In the genomic region with DNA sequence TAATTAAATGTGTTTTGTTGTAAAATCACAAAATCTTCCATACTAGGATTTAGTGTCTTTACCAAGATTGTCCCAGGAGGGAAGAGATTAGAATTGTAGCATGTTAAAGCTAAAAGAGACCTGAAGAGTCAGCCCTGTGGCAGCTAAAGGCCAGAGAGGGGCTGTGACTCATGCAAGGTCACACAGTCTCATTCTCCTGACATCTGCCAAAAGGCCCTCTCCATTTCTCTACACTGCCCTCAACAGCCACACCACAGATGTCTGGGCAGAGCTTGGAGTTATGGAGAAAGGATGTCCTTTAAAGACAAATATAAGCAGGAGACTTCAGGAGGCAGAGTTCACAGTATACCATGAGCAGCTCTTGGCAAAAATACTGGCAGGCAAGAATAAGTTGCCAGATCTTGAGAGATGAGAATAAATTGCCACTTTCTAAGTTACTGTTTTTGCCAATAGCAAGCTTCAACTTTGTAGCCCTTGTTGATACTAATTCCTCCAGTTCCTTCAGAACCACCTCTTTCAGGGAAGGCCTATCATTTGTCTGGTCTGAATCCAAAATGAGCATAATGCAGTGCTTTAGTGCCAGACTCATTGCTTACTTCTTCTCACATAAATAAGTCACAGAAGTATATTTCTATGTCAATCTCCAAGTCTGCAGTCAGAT, we compare ENCODE assay signal across 14 cellular contexts. TPM values are rescaled to one million over a fixed set of nuclear protein-coding genes. Genes with fewer than 3 reads are reported as not detected.
DNase-seq lines count a peak whose midpoint lies in the region; ATAC-seq and TF ChIP-seq lines count a peak whose summit lies in the region.
"Had no signal": no experiment of that assay in that cellular context is flagged by ENCODE, and none has a peak within 500 bp of the region (broad histone marks: within the 10 kb centered on the region; RNA-seq: fewer than 3 reads in every experiment).

No MANE protein-coding gene starts in this region.

- no peak overlapping the region for H3K4me3 ChIP-seq in fibroblast of the aortic adventitia (ENCODE audit: low read depth, low read length)
- no peak overlapping the region for H3K4me3 ChIP-seq in gastrocnemius medialis

- ATAC-seq in gastrocnemius medialis (peak; percentile 86), HG03095 (IDR thresholded peaks at IDR 0.05; ENCODE audit: unreplicated experiment) (no peak), GM21528 (IDR thresholded peaks at IDR 0.05; ENCODE audit: low FRiP score, unreplicated experiment) (no peak)
- ATAC-seq: activated CD4-positive, alpha-beta T cell treated with anti-CD3 and anti-CD28 coated beads for 36 hours; natural killer cell treated with Interleukin-12 subunit alpha and Interleukin-12 subunit beta and Interleukin-15 and Interleukin-18, amount 100 ng/mL, for 72 hours had no signal

- in situ Hi-C loops in gastrocnemius medialis (cut with MboI; ENCODE audit: low sequenced_read_pairs in 4 of 4): no loop called here

- intact Hi-C loops in gastrocnemius medialis (cut with DNase I; ENCODE audit: low total_unique reads): loop anchor here (10.0 kb wide), 1 partner anchor 134 kb away; no protein-coding TSS in a partner anchor

- no peak for TF ChIP-seq CTCF in fibroblast of the aortic adventitia (IDR thresholded peaks at IDR 0.05; ENCODE audit: insufficient read depth, low read length)
- no peak for TF ChIP-seq CTCF in gastrocnemius medialis (IDR thresholded peaks at IDR 0.05 in 4 of 5, conservative IDR thresholded peaks at IDR 0.05 in 1 of 5)

- no peaks in the 10 kb centered on the region for H3K9me3 ChIP-seq in gastrocnemius medialis

- no peak for TF ChIP-seq POLR2A in gastrocnemius medialis (IDR thresholded peaks at IDR 0.05)

- peaks cover 28 to 48% of the 10 kb centered on the region in 2 donors for H3K4me1 ChIP-seq in gastrocnemius medialis

- peaks cover 0 to 5% of the 10 kb centered on the region in 2 donors for H3K36me3 ChIP-seq in gastrocnemius medialis

- DNase-seq in GM03348 (ENCODE audit: low spot score) (peak; percentile 73), RPMI7951 (ENCODE audit: low read depth) (peak; percentile 88), fibroblast of the aortic adventitia (ENCODE audit: low read depth) (peak; percentile 62), gastrocnemius medialis (peak; percentile 32 to 65), NCI-H82 (lab: John Stamatoyannopoulos, UW) (no peak), NCI-H128 (lab: John Stamatoyannopoulos, UW; ENCODE audit: unreplicated experiment) (no peak)
- DNase-seq: activated CD4-positive, alpha-beta T cell treated with anti-CD3 and anti-CD28 coated beads for 36 hours; DMS153; GOT3; NCI-H1694 treated with DMSO at 0.1 percent for 48 hours; stimulated activated CD4-positive, alpha-beta T cell treated with anti-CD3 and anti-CD28 coated beads, Interleukin-4, amount 100 ng/mL, for 24 hours had no signal

- peak overlapping the region; percentile 69 to 79 (median 72) for H3K27ac ChIP-seq in gastrocnemius medialis

- H3K27me3 ChIP-seq in gastrocnemius medialis: no peaks in the 10 kb centered on the region

RNA-seq across cellular contexts. Expression of gene AKIRIN2, which starts 41.7 kb away (rescaled TPM):
- 14.1 and 17.3 TPM in 2 replicates for total RNA-seq in RPMI7951 (2014; rRNA removed; shearing (Covaris generic))
- total RNA-seq in fibroblast of the aortic adventitia (ENCODE audit: low replicate concordance) (14.9 and 17.3 TPM in 2 replicates), gastrocnemius medialis (10 to 100 TPM; 25.6 to 44.5 (median 33.1) TPM)

Comparison
In these comparisons a context has a peak if more than half of its experiments do, and no peak if none do; other contexts are left out.
1. DNase-seq: peak in GM03348 (single experiment), RPMI7951 (single experiment), fibroblast of the aortic adventitia (single experiment) and gastrocnemius medialis (2 of 2); none in NCI-H82 (single experiment) and NCI-H128 (single experiment).
2. ATAC-seq: peak in gastrocnemius medialis (2 of 2); none in HG03095 (single experiment) and GM21528 (single experiment).